Comparison of ENCODE assay signal across 8 cellular contexts in the genomic region with DNA sequence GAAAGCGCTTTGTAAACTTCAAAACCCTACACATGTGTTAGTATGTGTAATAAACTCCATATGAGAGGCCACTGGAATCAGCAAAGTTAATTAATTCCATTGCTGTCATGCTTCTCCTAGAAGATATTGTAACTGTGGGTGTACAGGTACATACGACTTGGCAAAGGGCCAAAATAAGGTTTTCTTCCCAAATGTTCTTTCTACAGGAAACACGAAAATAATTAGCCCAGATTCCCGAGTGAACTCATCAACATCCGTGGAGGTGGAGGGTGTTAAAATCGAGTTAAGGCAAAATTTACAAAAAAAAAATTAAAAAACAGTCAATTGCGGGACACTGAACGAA. TPM values are rescaled to one million over a fixed set of nuclear protein-coding genes. Genes with fewer than 3 reads are reported as not detected.
DNase-seq lines count a peak whose midpoint lies in the region; ATAC-seq, FAIRE-seq and TF ChIP-seq lines count a peak whose summit lies in the region.

No MANE protein-coding gene starts in this region.

- peaks cover 10% of the 10 kb centered on the region for H3K36me3 Mint-ChIP-seq in activated T-helper 17 cell treated with anti-CD3 and anti-CD28 coated beads, Interleukin-2, amount 50 U/mL, for 72 hours (ENCODE audit: low read depth)

- no peak for FAIRE-seq in small intestine (lab: Jason Lieb, UNC)

- H3K27ac ChIP-seq in iPS DF 6.9 (ENCODE audit: low read length): no peak overlapping the region
- peak overlapping the region; percentile 69 to 95 for H3K27ac ChIP-seq in small intestine (ENCODE audit: low read depth in 1 of 2, low read length in 1 of 2)

- H3K27ac Mint-ChIP-seq in activated T-helper 17 cell treated with anti-CD3 and anti-CD28 coated beads, Interleukin-2, amount 50 U/mL, for 72 hours: peak overlapping the region; percentile 95

- ATAC-seq in activated T-helper 17 cell treated with anti-CD3 and anti-CD28 coated beads, Interleukin-2, amount 50 U/mL, for 72 hours (replicated peaks): peak; percentile 30
- no peak for ATAC-seq in GM19328 (IDR thresholded peaks at IDR 0.05; ENCODE audit: unreplicated experiment)

- TF ChIP-seq EP300 in Ishikawa (IDR thresholded peaks at IDR 0.05; ENCODE audit: borderline replicate concordance): no peak

- no peaks in the 10 kb centered on the region for H3K27me3 ChIP-seq in iPS DF 6.9 (ENCODE audit: control insufficient read depth, insufficient read depth, low read length)
- no peaks in the 10 kb centered on the region for H3K27me3 ChIP-seq in small intestine (ENCODE audit: control insufficient read depth in 2 of 2, insufficient read depth in 2 of 2, low read length in 2 of 2)

- H3K4me3 ChIP-seq in iPS DF 6.9 (ENCODE audit: low read length) (peak overlapping the region; percentile 53; the same call in 1 of the 2 replicates), small intestine (ENCODE audit: low read depth in 1 of 2, low read length in 2 of 2) (peak overlapping the region; percentile 76 to 78)

- no CpG with 5 or more reads among the region's 8 CpGs for WGBS in iPS DF 6.9 (ENCODE audit: insufficient coverage, insufficient read length)
- WGBS in small intestine, 3 donors: 2 to 7% (median 5%) methylated on average over 8 of the region's 8 CpGs

- no peak for TF ChIP-seq RAD21 in Ishikawa (IDR thresholded peaks at IDR 0.05; ENCODE audit: low read depth)

- no peaks in the 10 kb centered on the region for H3K36me3 ChIP-seq in iPS DF 6.9 (ENCODE audit: control insufficient read depth, insufficient read depth, low read length)
- no peaks in the 10 kb centered on the region for H3K36me3 ChIP-seq in small intestine (ENCODE audit: control insufficient read depth in 2 of 2, insufficient read depth in 2 of 2, low read length in 2 of 2)

- peak overlapping the region; percentile 97 for H3K4me3 Mint-ChIP-seq in activated T-helper 17 cell treated with anti-CD3 and anti-CD28 coated beads, Interleukin-2, amount 50 U/mL, for 72 hours

- peaks cover 3% of the 10 kb centered on the region for H3K27me3 Mint-ChIP-seq in activated T-helper 17 cell treated with anti-CD3 and anti-CD28 coated beads, Interleukin-2, amount 50 U/mL, for 72 hours

- H3K4me1 ChIP-seq in iPS DF 6.9 (ENCODE audit: control insufficient read depth, insufficient read depth, low read length) (no peaks in the 10 kb centered on the region), small intestine (ENCODE audit: control insufficient read depth in 2 of 2, insufficient read depth in 1 of 2, low read depth in 1 of 2, low read length in 1 of 2) (peaks cover 2 to 3% of the 10 kb centered on the region in 2 donors)

- H3K9me3 Mint-ChIP-seq in activated T-helper 17 cell treated with anti-CD3 and anti-CD28 coated beads, Interleukin-2, amount 50 U/mL, for 72 hours: no peaks in the 10 kb centered on the region

- peaks cover 11% of the 10 kb centered on the region for H3K4me1 Mint-ChIP-seq in activated T-helper 17 cell treated with anti-CD3 and anti-CD28 coated beads, Interleukin-2, amount 50 U/mL, for 72 hours

- DNase-seq in NCI-H82 (lab: John Stamatoyannopoulos, UW): peak; percentile 83
- no peak for DNase-seq in NCI-H82 treated with DMSO at 0.1 percent for 48 hours (lab: John Stamatoyannopoulos, UW; ENCODE audit: unreplicated experiment)
- no peak for DNase-seq in iPS DF 6.9 (ENCODE audit: low read depth, low spot score)
- peak; percentile 50 for DNase-seq in small intestine
- no peak for DNase-seq in HPDE6-E6E7 (ENCODE audit: extremely low spot score)

- H3K9me3 ChIP-seq in iPS DF 6.9 (ENCODE audit: control insufficient read depth, insufficient read depth, low read length) (no peaks in the 10 kb centered on the region), small intestine (ENCODE audit: control insufficient read depth, low read depth) (no peaks in the 10 kb centered on the region)

TF ChIP-seq in Ishikawa, 13 proteins besides CTCF, POLR2A, EP300 and RAD21:
- TF ChIP-seq NFIC (IDR thresholded peaks at IDR 0.05) (peak; percentile 91), REST (IDR thresholded peaks at IDR 0.05; ENCODE audit: low read depth) (no peak)

RNA-seq across cellular contexts. Expression of gene FANCL, which starts 0.6 kb away (rescaled TPM):
- total RNA-seq in activated T-helper 17 cell treated with anti-CD3 and anti-CD28 coated beads, Interleukin-2, amount 50 U/mL, for 72 hours: 10 to 100 TPM; 25.8 to 32.7 TPM
- 10 to 100 TPM in 2 of 3 donors, 1 to 10 TPM in 1; 8.6 to 22.4 (median 16.0) TPM for polyA plus RNA-seq in small intestine

Comparison
In these comparisons a context has a peak if more than half of its experiments do, and no peak if none do; other contexts are left out.
1. DNase-seq: peak in NCI-H82 (single experiment) and small intestine (single experiment); none in NCI-H82 treated with DMSO at 0.1 percent for 48 hours (single experiment), iPS DF 6.9 (single experiment) and HPDE6-E6E7 (single experiment).